8 cellular contexts compared by ENCODE assay signal in the genomic region with DNA sequence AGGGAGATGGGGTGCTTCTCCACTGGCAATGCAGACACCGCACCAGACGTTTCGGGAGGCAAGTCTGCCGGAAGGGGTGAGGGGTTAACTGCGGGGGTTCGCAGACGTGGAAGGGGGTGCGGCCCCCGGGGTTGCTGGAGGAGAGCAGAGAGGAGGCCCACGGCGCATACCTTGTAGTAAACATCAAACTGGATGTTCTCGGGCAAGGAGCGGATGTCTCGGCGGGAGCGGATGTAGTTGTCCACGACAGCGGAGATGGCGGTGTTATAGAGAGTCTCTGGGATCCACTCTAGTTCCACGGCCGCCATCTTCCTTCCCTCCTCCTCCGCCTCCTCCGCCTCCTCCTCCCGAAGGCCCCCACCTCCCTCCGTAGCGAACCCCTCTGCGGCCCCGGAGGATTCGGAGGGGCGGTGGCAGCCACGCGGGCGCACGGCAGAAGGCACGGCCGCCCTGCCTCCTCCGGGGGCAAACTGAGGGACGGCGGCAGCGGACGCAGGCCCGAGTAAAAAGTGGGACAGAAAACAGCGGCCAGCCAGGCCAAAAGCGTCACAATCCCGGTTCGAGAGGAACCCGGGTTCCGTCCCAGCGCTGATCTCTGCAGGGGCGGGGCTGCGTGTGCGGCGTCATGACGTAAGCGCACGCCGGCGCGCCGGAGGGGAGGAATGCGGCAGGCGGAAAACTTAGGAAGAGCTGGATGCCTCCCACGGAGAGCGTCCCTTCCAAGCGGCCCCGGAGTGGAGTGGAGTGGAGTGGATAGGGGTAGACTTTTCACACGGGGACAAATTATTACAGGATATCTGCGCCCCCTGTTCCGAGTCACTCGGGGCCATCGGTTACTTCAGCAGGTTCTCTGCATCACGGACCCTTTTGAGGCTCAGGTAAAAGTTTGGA. TPM values are rescaled to one million over a fixed set of nuclear protein-coding genes. Genes with fewer than 3 reads are reported as not detected.
DNase-seq lines count a peak whose midpoint lies in the region; ATAC-seq and TF ChIP-seq lines count a peak whose summit lies in the region.

A gene with protein sequence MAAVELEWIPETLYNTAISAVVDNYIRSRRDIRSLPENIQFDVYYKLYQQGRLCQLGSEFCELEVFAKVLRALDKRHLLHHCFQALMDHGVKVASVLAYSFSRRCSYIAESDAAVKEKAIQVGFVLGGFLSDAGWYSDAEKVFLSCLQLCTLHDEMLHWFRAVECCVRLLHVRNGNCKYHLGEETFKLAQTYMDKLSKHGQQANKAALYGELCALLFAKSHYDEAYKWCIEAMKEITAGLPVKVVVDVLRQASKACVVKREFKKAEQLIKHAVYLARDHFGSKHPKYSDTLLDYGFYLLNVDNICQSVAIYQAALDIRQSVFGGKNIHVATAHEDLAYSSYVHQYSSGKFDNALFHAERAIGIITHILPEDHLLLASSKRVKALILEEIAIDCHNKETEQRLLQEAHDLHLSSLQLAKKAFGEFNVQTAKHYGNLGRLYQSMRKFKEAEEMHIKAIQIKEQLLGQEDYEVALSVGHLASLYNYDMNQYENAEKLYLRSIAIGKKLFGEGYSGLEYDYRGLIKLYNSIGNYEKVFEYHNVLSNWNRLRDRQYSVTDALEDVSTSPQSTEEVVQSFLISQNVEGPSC (minus strand): TSS at position 619 of the 891 bp plus-strand sequence. CDS start 311 bp downstream, at position 308.

- peaks cover 39% of the 10 kb centered on the region for H3K4me1 Mint-ChIP-seq in T-helper 17 cell

- intact Hi-C loops in left ventricle myocardium inferior (cut with micrococcal nuclease) (no loop called here), psoas muscle (cut with DNase I) (loop anchor here in 1 of 2 donors (5.0 kb wide), 2 partner anchors 76 to 139 kb away; a partner anchor contains a TSS)

- peak within 1 kb of the TSS; percentile 98 for H3K4me3 Mint-ChIP-seq in T-helper 17 cell

- peak; percentile 85 for DNase-seq in GM13976 (ENCODE audit: low spot score)
- peak; percentile 18 for DNase-seq in NCI-H1436 treated with DMSO at 0.1 percent for 48 hours (lab: John Stamatoyannopoulos, UW)
- peak; percentile 53 to 63 (median 62) for DNase-seq in T-helper 17 cell
- DNase-seq in amygdala (lab: John Stamatoyannopoulos, UW), result peak; percentile 45 to 96 (median 81)
- peak; percentile 89 for DNase-seq in left ventricle myocardium inferior
- peak; percentile 87 to 93 for DNase-seq in psoas muscle

- 0% methylated on average over 57 to 72 of the region's 72 CpGs for WGBS in psoas muscle, 3 donors
- WGBS in urinary bladder, result under 1% methylated on average over 72 of the region's 72 CpGs

- H3K27ac ChIP-seq in left ventricle myocardium inferior (replicated peaks) (peak within 1 kb of the TSS; percentile 99), psoas muscle (peak within 1 kb of the TSS; percentile 100), urinary bladder (ENCODE audit: low read depth) (peak within 1 kb of the TSS; percentile 100)

- H3K36me3 Mint-ChIP-seq in T-helper 17 cell (ENCODE audit: low read depth), result peaks cover 4% of the 10 kb centered on the region

- H3K4me1 ChIP-seq in left ventricle myocardium inferior, result peaks cover 61% of the 10 kb centered on the region
- peaks cover 36% of the 10 kb centered on the region for H3K4me1 ChIP-seq in psoas muscle
- peaks cover 2% of the 10 kb centered on the region for H3K4me1 ChIP-seq in urinary bladder (ENCODE audit: insufficient read depth)

- ATAC-seq in HG02798 (IDR thresholded peaks at IDR 0.05; ENCODE audit: poor library complexity, unreplicated experiment) (peak; percentile 94), T-helper 17 cell (peak; percentile 88), psoas muscle (peak; percentile 98 to 99 (median 98))

- H3K36me3 ChIP-seq in left ventricle myocardium inferior, result no peaks in the 10 kb centered on the region
- no peaks in the 10 kb centered on the region for H3K36me3 ChIP-seq in psoas muscle (ENCODE audit: insufficient read depth in 1 of 2, low read depth in 1 of 2)
- H3K36me3 ChIP-seq in urinary bladder (ENCODE audit: insufficient read depth), result no peaks in the 10 kb centered on the region

- H3K9me3 ChIP-seq in T-helper 17 cell (ENCODE audit: control insufficient read depth, low read length, poor library complexity, severe bottlenecking), result no peaks in the 10 kb centered on the region
- no peaks in the 10 kb centered on the region for H3K9me3 ChIP-seq in left ventricle myocardium inferior (replicated peaks)
- no peaks in the 10 kb centered on the region for H3K9me3 ChIP-seq in psoas muscle

- TF ChIP-seq CTCF in GM13976 (IDR thresholded peaks at IDR 0.05; ENCODE audit: borderline replicate concordance, control extremely low read depth, extremely low read depth, insufficient read depth, missing control alignments), result no peak
- TF ChIP-seq CTCF in left ventricle myocardium inferior (IDR thresholded peaks at IDR 0.05; ENCODE audit: borderline replicate concordance), result no peak
- no peak for TF ChIP-seq CTCF in psoas muscle (IDR thresholded peaks at IDR 0.05)

- H3K27ac Mint-ChIP-seq in T-helper 17 cell, result peak within 1 kb of the TSS; percentile 97

- in situ Hi-C loops in GM13976 (cut with MboI; ENCODE audit: low sequenced_read_pairs, unreplicated experiment), result no loop called here

- H3K27me3 ChIP-seq in left ventricle myocardium inferior (ENCODE audit: low read depth), result no peaks in the 10 kb centered on the region
- no peaks in the 10 kb centered on the region for H3K27me3 ChIP-seq in psoas muscle (ENCODE audit: insufficient read depth in 3 of 3, low read length in 2 of 3)

- H3K4me3 ChIP-seq in left ventricle myocardium inferior (peak within 1 kb of the TSS; percentile 95), psoas muscle (peak within 1 kb of the TSS; percentile 99), urinary bladder (ENCODE audit: low read depth, low read length) (peak within 1 kb of the TSS; percentile 59)

- H3K27me3 Mint-ChIP-seq in T-helper 17 cell, result no peaks in the 10 kb centered on the region

RNA-seq across cellular contexts. Expression of the gene that starts here (rescaled TPM):
- 10 to 100 TPM; 17.5 to 26.7 TPM for total RNA-seq in T-helper 17 cell
- total RNA-seq in left ventricle myocardium inferior, result 16.6 TPM
- total RNA-seq in psoas muscle, result 10 to 100 TPM; 20.8 to 31.5 (median 25.8) TPM
- 10 to 100 TPM in 1 of 3 donors, 1 to 10 TPM in 2; 5.9 to 35.4 (median 6.4) TPM for polyA plus RNA-seq in psoas muscle
- 88.7 TPM for total RNA-seq in urinary bladder
- polyA plus RNA-seq in urinary bladder, result 17.1 TPM

Comparison
In these comparisons a context has a peak if more than half of its experiments do, and no peak if none do; other contexts are left out.
1. Peak in every context shown above with its lines: DNase-seq, ATAC-seq, H3K4me3 ChIP-seq and H3K27ac ChIP-seq.
2. DNase-seq: peak in every context shown above with its lines; median percentile 90 in psoas muscle; 89 in left ventricle myocardium inferior; 85 in GM13976; 81 in amygdala; 62 in T-helper 17 cell; 18 in NCI-H1436 treated with DMSO at 0.1 percent for 48 hours.